ENCODE assay signal across 2 cellular contexts in genomic region chr9:117970276-117970675, GRCh38.
"Had no signal": no experiment of that assay in that cellular context is flagged by ENCODE, and none has a peak within 500 bp of the region (broad histone marks: within the 10 kb centered on the region; RNA-seq: fewer than 3 reads in every experiment).

No MANE protein-coding gene starts in this region.

- DNase-seq: GDM1, GF-D8 had no signal
